25 cellular contexts compared by ENCODE assay signal in genomic region chr11:44812971-44813370, GRCh38.
DNase-seq lines count a peak whose midpoint lies in the region; ATAC-seq and TF ChIP-seq lines count a peak whose summit lies in the region.
"Had no signal": no experiment of that assay in that cellular context is flagged by ENCODE, and none has a peak within 500 bp of the region (broad histone marks: within the 10 kb centered on the region; RNA-seq: fewer than 3 reads in every experiment).

No MANE protein-coding gene starts in this region.

- intact Hi-C loops in right lobe of liver (cut with DNase I): no loop called here
- intact Hi-C loops in sciatic nerve (cut with DNase I): no loop called here
- intact Hi-C loops in CD4-positive, alpha-beta memory T cell (cut with micrococcal nuclease): no loop called here

- no peak overlapping the region for H3K4me3 Mint-ChIP-seq in brain
- no peak overlapping the region for H3K4me3 Mint-ChIP-seq in CD4-positive, alpha-beta memory T cell
- H3K4me3 Mint-ChIP-seq: activated naive CD8-positive, alpha-beta T cell treated with anti-CD3 and anti-CD28 coated beads, Interleukin-2, amount 10 ng/mL, durations not matched to agents 7 days and 5 days; activated T-cell treated with anti-CD3 and anti-CD28 coated beads, Interleukin-2, amount 50 U/mL, for 24 hours; immature natural killer cell had no signal

- CTCF ChIA-PET in CD4-positive, alpha-beta memory T cell (lab: Charles Lee; ENCODE audit: partially characterized antibody): no interaction called here

- H3K4me3 ChIP-seq in gastroesophageal sphincter (no peak overlapping the region), right lobe of liver (no peak overlapping the region)
- no peak overlapping the region for H3K4me3 ChIP-seq in CD4-positive, alpha-beta memory T cell (ENCODE audit: low read length in 2 of 2)
- H3K4me3 ChIP-seq: K562, mucosa of descending colon, tibial nerve had no signal

- H3K27ac Mint-ChIP-seq in brain: peak overlapping the region in 4 of 5 experiments; percentile 76 to 94 (median 79)
- peak overlapping the region in 1 of 7 donors; percentile 60 for H3K27ac Mint-ChIP-seq in CD4-positive, alpha-beta memory T cell
- H3K27ac Mint-ChIP-seq: activated naive CD8-positive, alpha-beta T cell treated with anti-CD3 and anti-CD28 coated beads, Interleukin-2, amount 10 ng/mL, durations not matched to agents 7 days and 5 days; activated T-cell treated with anti-CD3 and anti-CD28 coated beads, Interleukin-2, amount 50 U/mL, for 24 hours; immature natural killer cell had no signal

- no peaks in the 10 kb centered on the region for H3K36me3 ChIP-seq in gastroesophageal sphincter
- no peaks in the 10 kb centered on the region for H3K36me3 ChIP-seq in right lobe of liver
- H3K36me3 ChIP-seq in CD4-positive, alpha-beta memory T cell (ENCODE audit: insufficient read depth, low read length): peaks cover 4% of the 10 kb centered on the region
- H3K36me3 ChIP-seq: tibial nerve had no signal

- TF ChIP-seq EP300 in gastroesophageal sphincter (IDR thresholded peaks at IDR 0.05): no peak

- H3K9me3 Mint-ChIP-seq in brain: peaks cover 0 to 7% (median 0%) of the 10 kb centered on the region in 5 experiments
- H3K9me3 Mint-ChIP-seq in CD4-positive, alpha-beta memory T cell: peaks cover 0 to 2% (median 0%) of the 10 kb centered on the region in 8 donors
- H3K9me3 Mint-ChIP-seq: activated naive CD8-positive, alpha-beta T cell treated with anti-CD3 and anti-CD28 coated beads, Interleukin-2, amount 10 ng/mL, durations not matched to agents 7 days and 5 days; activated T-cell treated with anti-CD3 and anti-CD28 coated beads, Interleukin-2, amount 50 U/mL, for 24 hours had no signal

- ATAC-seq in gastroesophageal sphincter: no peak
- peak; percentile 43 to 71 (median 54) for ATAC-seq in right lobe of liver
- peak; percentile 9 for ATAC-seq in sciatic nerve
- no peak for ATAC-seq in HG02623 (IDR thresholded peaks at IDR 0.05; ENCODE audit: unreplicated experiment)
- ATAC-seq: foreskin keratinocyte, K562, mucosa of descending colon had no signal

- H3K27me3 ChIP-seq in gastroesophageal sphincter (no peaks in the 10 kb centered on the region), right lobe of liver (no peaks in the 10 kb centered on the region)
- H3K27me3 ChIP-seq in CD4-positive, alpha-beta memory T cell (ENCODE audit: insufficient read depth, low read length): no peaks in the 10 kb centered on the region
- H3K27me3 ChIP-seq: foreskin keratinocyte, tibial nerve had no signal

- TF ChIP-seq POLR2A in gastroesophageal sphincter (IDR thresholded peaks at IDR 0.05) (no peak), right lobe of liver (IDR thresholded peaks at IDR 0.05) (no peak)

- DNase-seq in right lobe of liver: no peak
- DNase-seq in sciatic nerve (ENCODE audit: low spot score): no peak
- no peak for DNase-seq in stimulated activated CD4-positive, alpha-beta T cell treated with anti-CD3 and anti-CD28 coated beads, Interleukin-2, amount 100 ng/mL, for 48 hours
- no peak for DNase-seq in CD4-positive, alpha-beta memory T cell
- DNase-seq: activated CD4-positive, alpha-beta T cell treated with anti-CD3 and anti-CD28 coated beads for 4 hours; activated gamma-delta T cell; activated naive CD8-positive, alpha-beta T cell treated with anti-CD3 and anti-CD28 coated beads, Interleukin-2, amount 10 ng/mL, durations not matched to agents 7 days and 5 days; activated T-cell treated with anti-CD3 and anti-CD28 coated beads, Interleukin-2, amount 50 U/mL, for 24 hours; effector CD4-positive, alpha-beta T cell; erythroblast; foreskin keratinocyte; H7; immature natural killer cell; mucosa of descending colon; NCI-H1105; NCI-H1930; NCI-H526; SHP77 treated with DMSO at 0.1 percent for 48 hours; T-helper 9 cell had no signal

- H3K36me3 Mint-ChIP-seq in brain: peaks cover 11% of the 10 kb centered on the region
- H3K36me3 Mint-ChIP-seq in CD4-positive, alpha-beta memory T cell: peaks cover 23 to 32% of the 10 kb centered on the region in 2 donors
- H3K36me3 Mint-ChIP-seq: activated naive CD8-positive, alpha-beta T cell treated with anti-CD3 and anti-CD28 coated beads, Interleukin-2, amount 10 ng/mL, durations not matched to agents 7 days and 5 days; immature natural killer cell had no signal

- POLR2A ChIA-PET in CD4-positive, alpha-beta memory T cell (lab: Charles Lee; ENCODE audit: partially characterized antibody): no interaction called here

- peaks cover 11% of the 10 kb centered on the region for H3K27me3 Mint-ChIP-seq in brain
- no peaks in the 10 kb centered on the region for H3K27me3 Mint-ChIP-seq in CD4-positive, alpha-beta memory T cell
- H3K27me3 Mint-ChIP-seq: activated T-cell treated with anti-CD3 and anti-CD28 coated beads, Interleukin-2, amount 50 U/mL, for 24 hours had no signal

- H3K27ac ChIP-seq in gastroesophageal sphincter (peak overlapping the region in 3 of 4 donors; percentile 5 to 88 (median 77)), right lobe of liver (no peak overlapping the region)
- no peak overlapping the region for H3K27ac ChIP-seq in CD4-positive, alpha-beta memory T cell (ENCODE audit: low read depth, low read length)
- H3K27ac ChIP-seq: foreskin keratinocyte, tibial nerve, VCaP had no signal

- WGBS in gastroesophageal sphincter (ENCODE audit: low coverage in 1 of 2), 2 donors: 40% methylated on average over 1 of the region's 9 CpGs; no CpG with 5 or more reads in 1 of the 2 donors
- WGBS in right lobe of liver (ENCODE audit: insufficient coverage, low coverage, low lambda C conversion rate, missing lambda C conversion rate): 60% methylated on average over 3 of the region's 9 CpGs

- H3K4me1 ChIP-seq in gastroesophageal sphincter (peaks cover 0 to 97% (median 17%) of the 10 kb centered on the region in 3 donors), right lobe of liver (no peaks in the 10 kb centered on the region)
- no peaks in the 10 kb centered on the region for H3K4me1 ChIP-seq in CD4-positive, alpha-beta memory T cell (ENCODE audit: insufficient read depth, low read length)
- H3K4me1 ChIP-seq: foreskin keratinocyte had no signal

- TF ChIP-seq CTCF in brain (conservative IDR thresholded peaks at IDR 0.05) (no peak), gastroesophageal sphincter (IDR thresholded peaks at IDR 0.05) (no peak), right lobe of liver (IDR thresholded peaks at IDR 0.05) (no peak)

- no peaks in the 10 kb centered on the region for H3K9me3 ChIP-seq in gastroesophageal sphincter
- H3K9me3 ChIP-seq in right lobe of liver: no peaks in the 10 kb centered on the region
- no peaks in the 10 kb centered on the region for H3K9me3 ChIP-seq in CD4-positive, alpha-beta memory T cell (ENCODE audit: control insufficient read depth in 1 of 2, low read length in 2 of 2)
- H3K9me3 ChIP-seq: mucosa of descending colon had no signal

- peaks cover 80% of the 10 kb centered on the region for H3K4me1 Mint-ChIP-seq in brain
- peaks cover 15 to 57% (median 19%) of the 10 kb centered on the region in 4 donors for H3K4me1 Mint-ChIP-seq in CD4-positive, alpha-beta memory T cell
- H3K4me1 Mint-ChIP-seq: immature natural killer cell had no signal

Comparison
In these comparisons a context has a peak if more than half of its experiments do, and no peak if none do; other contexts are left out.
1. ATAC-seq: peak in right lobe of liver (4 of 4) and sciatic nerve (single experiment); none in gastroesophageal sphincter (single experiment) and HG02623 (single experiment).
2. H3K27ac ChIP-seq: peak in gastroesophageal sphincter (3 of 4); none in right lobe of liver (0 of 3) and CD4-positive, alpha-beta memory T cell (single experiment).